9 cellular contexts compared by ENCODE assay signal in the genomic region with DNA sequence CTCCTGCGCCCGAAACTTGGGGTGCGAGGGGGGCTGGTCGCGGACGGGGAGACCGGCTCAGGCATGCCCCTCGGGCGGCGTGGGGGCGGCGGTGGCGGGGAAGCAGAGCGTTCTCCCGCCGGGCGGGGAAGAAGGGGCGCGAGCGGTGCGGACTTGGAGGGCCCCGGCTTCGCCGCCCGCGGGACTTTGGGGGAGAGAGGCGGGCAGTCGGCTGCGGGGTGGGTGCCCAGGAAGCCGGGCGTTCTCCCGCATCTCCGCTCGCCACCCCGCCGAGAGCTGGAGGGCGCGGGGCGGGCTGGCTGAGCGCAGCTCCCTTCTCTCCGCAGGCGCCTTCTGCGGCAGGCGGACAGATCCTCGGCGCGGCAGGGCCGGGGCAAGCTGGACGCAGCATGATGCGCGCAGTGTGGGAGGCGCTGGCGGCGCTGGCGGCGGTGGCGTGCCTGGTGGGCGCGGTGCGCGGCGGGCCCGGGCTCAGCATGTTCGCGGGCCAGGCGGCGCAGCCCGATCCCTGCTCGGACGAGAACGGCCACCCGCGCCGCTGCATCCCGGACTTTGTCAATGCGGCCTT. TPM values are rescaled to one million over a fixed set of nuclear protein-coding genes. Genes with fewer than 3 reads are reported as not detected.
DNase-seq lines count a peak whose midpoint lies in the region; ATAC-seq and TF ChIP-seq lines count a peak whose summit lies in the region.
"Had no signal": no experiment of that assay in that cellular context is flagged by ENCODE, and none has a peak within 500 bp of the region (broad histone marks: within the 10 kb centered on the region; RNA-seq: fewer than 3 reads in every experiment).

No MANE protein-coding gene starts in this region.

- no peaks in the 10 kb centered on the region for H3K36me3 Mint-ChIP-seq in activated T-helper 1 cell treated with anti-CD3 and anti-CD28 coated beads, Interleukin-12 subunit alpha, Interleukin-12 subunit beta, Interleukin-2, Interleukin-4 antibody, amounts not matched to agents 30 ng/mL and 10 ng/mL and 1 ng/mL, durations not matched to agents 14 hours and 24 hours and 36 hours (ENCODE audit: low read depth)

- no peak for TF ChIP-seq CTCF in A673 (conservative IDR thresholded peaks at IDR 0.05; ENCODE audit: low read depth, low read length)

- H3K27me3 ChIP-seq in A673 (replicated peaks; ENCODE audit: insufficient read depth, low read depth, low read length, poor library complexity) (peaks cover 64% of the 10 kb centered on the region), GM23248 (replicated peaks; ENCODE audit: insufficient read depth) (peaks cover 65% of the 10 kb centered on the region)

- H3K4me3 ChIP-seq in A673 (ENCODE audit: low read depth, low read length, poor library complexity, severe bottlenecking) (peak overlapping the region; percentile 53), GM23248 (peak overlapping the region; percentile 70)

- DNase-seq in A673 (ENCODE audit: low spot score) (peak; percentile 29), GM23248 (peak; percentile 62), left ventricle myocardium superior (peak; percentile 69), retina (peak; percentile 70), NAMALWA (ENCODE audit: low spot score) (no peak), SIG-M5 treated with dmso at 0.1 percent for 504 hours (lab: John Stamatoyannopoulos, UW; ENCODE audit: unreplicated experiment) (no peak)
- DNase-seq in activated T-helper 1 cell treated with anti-CD3 and anti-CD28 coated beads, Interleukin-12 subunit alpha, Interleukin-12 subunit beta, Interleukin-2, Interleukin-4 antibody, amounts not matched to agents 30 ng/mL and 10 ng/mL and 1 ng/mL, durations not matched to agents 14 hours and 24 hours and 36 hours (ENCODE audit: low spot score) = no peak

- H3K9me2 ChIP-seq in GM23248 (ENCODE audit: insufficient read depth) = no peaks in the 10 kb centered on the region

- intact Hi-C loops in A673 (cut with micrococcal nuclease; ENCODE audit: unreplicated experiment) (no loop called here), left ventricle myocardium superior (cut with micrococcal nuclease) (no loop called here)
- intact Hi-C loops in activated T-helper 1 cell treated with anti-CD3 and anti-CD28 coated beads, Interleukin-12 subunit alpha, Interleukin-12 subunit beta, Interleukin-2, Interleukin-4 antibody, amounts not matched to agents 30 ng/mL and 10 ng/mL and 1 ng/mL, durations not matched to agents 14 hours and 24 hours and 36 hours (cut with micrococcal nuclease) = loop anchor here (2.0 to 10.0 kb wide), 4 partner anchors 17 to 1807 kb away; partner anchors contain the start of genes ACADVL, DLG4 and MYH10

- POLR2A ChIA-PET in A673 (lab: Charles Lee; ENCODE audit: low non-redundant PET) = no interaction called here

- peaks cover 61% of the 10 kb centered on the region for H3K27me3 Mint-ChIP-seq in activated T-helper 1 cell treated with anti-CD3 and anti-CD28 coated beads, Interleukin-12 subunit alpha, Interleukin-12 subunit beta, Interleukin-2, Interleukin-4 antibody, amounts not matched to agents 30 ng/mL and 10 ng/mL and 1 ng/mL, durations not matched to agents 14 hours and 24 hours and 36 hours (ENCODE audit: insufficient read depth)

- peak overlapping the region; percentile 58 for H3K4me2 ChIP-seq in GM23248 (ENCODE audit: unreplicated experiment)

- no peaks in the 10 kb centered on the region for H3K36me3 ChIP-seq in A673 (ENCODE audit: insufficient read depth, low read length, poor library complexity, severe bottlenecking)
- H3K36me3 ChIP-seq in GM23248 (ENCODE audit: low read depth) = no peaks in the 10 kb centered on the region

- peaks cover 4% of the 10 kb centered on the region for H3K4me1 Mint-ChIP-seq in activated T-helper 1 cell treated with anti-CD3 and anti-CD28 coated beads, Interleukin-12 subunit alpha, Interleukin-12 subunit beta, Interleukin-2, Interleukin-4 antibody, amounts not matched to agents 30 ng/mL and 10 ng/mL and 1 ng/mL, durations not matched to agents 14 hours and 24 hours and 36 hours (ENCODE audit: low read depth)

- no peaks in the 10 kb centered on the region for H4K20me1 ChIP-seq in GM23248 (ENCODE audit: insufficient read depth)

- WGBS in GM23248 (ENCODE audit: low coverage in 1 of 2, low lambda C conversion rate in 2 of 2, missing lambda C conversion rate in 2 of 2), 2 experiments = 1 to 2% methylated on average over 32 to 39 of the region's 76 CpGs

- no peaks in the 10 kb centered on the region for H3K79me2 ChIP-seq in GM23248 (ENCODE audit: insufficient read depth)

- H3K27ac ChIP-seq in A673 (ENCODE audit: low read depth, low read length, poor library complexity, severe bottlenecking) = no peak overlapping the region
- H3K27ac ChIP-seq in GM23248 = no peak overlapping the region

- H3K9me3 Mint-ChIP-seq in activated T-helper 1 cell treated with anti-CD3 and anti-CD28 coated beads, Interleukin-12 subunit alpha, Interleukin-12 subunit beta, Interleukin-2, Interleukin-4 antibody, amounts not matched to agents 30 ng/mL and 10 ng/mL and 1 ng/mL, durations not matched to agents 14 hours and 24 hours and 36 hours = no peaks in the 10 kb centered on the region

- ATAC-seq in left ventricle myocardium superior = peak; percentile 73
- no peak for ATAC-seq in activated CD4-positive, CD25-positive, alpha-beta regulatory T cell treated with anti-CD3 and anti-CD28 coated beads, Interleukin-2, amount 50 U/mL, for 24 hours

- H3K9me3 ChIP-seq in A673 (ENCODE audit: low read depth, low read length, poor library complexity, severe bottlenecking) = no peaks in the 10 kb centered on the region
- H3K9me3 ChIP-seq in GM23248 (ENCODE audit: low read depth) = no peaks in the 10 kb centered on the region

- no peak overlapping the region for H3K9ac ChIP-seq in GM23248

- CTCF ChIA-PET in A673 (lab: Charles Lee) = interaction anchor here (0.6 kb wide), 1 partner anchor 507 kb away, joined by 3 read pairs; no protein-coding TSS in a partner anchor

- in situ Hi-C loops in GM23248 (cut with MboI) = no loop called here

- 0 out of 2 replicates have a peak overlapping the region, but pooled peaks have one; percentile 33 for H2AFZ ChIP-seq in GM23248

- H3K27ac Mint-ChIP-seq in activated T-helper 1 cell treated with anti-CD3 and anti-CD28 coated beads, Interleukin-12 subunit alpha, Interleukin-12 subunit beta, Interleukin-2, Interleukin-4 antibody, amounts not matched to agents 30 ng/mL and 10 ng/mL and 1 ng/mL, durations not matched to agents 14 hours and 24 hours and 36 hours = no peak overlapping the region

- BruUV-seq in A673 (replicated peaks; lab: Mats Ljungman, UMichigan) = no TSS peak

- H3F3A ChIP-seq in GM23248 (ENCODE audit: insufficient read depth) = no peaks in the 10 kb centered on the region

- H3K4me3 Mint-ChIP-seq in activated T-helper 1 cell treated with anti-CD3 and anti-CD28 coated beads, Interleukin-12 subunit alpha, Interleukin-12 subunit beta, Interleukin-2, Interleukin-4 antibody, amounts not matched to agents 30 ng/mL and 10 ng/mL and 1 ng/mL, durations not matched to agents 14 hours and 24 hours and 36 hours = peak overlapping the region; percentile 91

- peaks cover 3% of the 10 kb centered on the region for H3K4me1 ChIP-seq in A673 (ENCODE audit: insufficient read depth, low read length, poor library complexity, severe bottlenecking)
- no peaks in the 10 kb centered on the region for H3K4me1 ChIP-seq in GM23248 (ENCODE audit: insufficient read depth)

RNA-seq across cellular contexts. Expression of gene NTN1, which starts 0.8 kb away (rescaled TPM):
- total RNA-seq in A673 (2021) (4.3 TPM in 2 replicates), left ventricle myocardium superior (28.4 TPM)
- 0.11 TPM in 1 of 2 replicates, not detected in the other for total RNA-seq in GM23248 (2014; rRNA removed; shearing (Covaris generic))
- 0.06 and 0.21 TPM in 2 replicates for polyA plus RNA-seq in GM23248 (2016; fragmentation: Nextera tagmentation; extraction: Ambion mirVana)
- 0.34 and 0.44 TPM in 2 replicates for total RNA-seq in activated T-helper 1 cell treated with anti-CD3 and anti-CD28 coated beads, Interleukin-12 subunit alpha, Interleukin-12 subunit beta, Interleukin-2, Interleukin-4 antibody, amounts not matched to agents 30 ng/mL and 10 ng/mL and 1 ng/mL, durations not matched to agents 14 hours and 24 hours and 36 hours

RNA-seq across cellular contexts. Expression of gene PIK3R5, which starts 56.6 kb away (rescaled TPM):
- total RNA-seq in A673 (2021) (0.09 and 0.24 TPM in 2 replicates), left ventricle myocardium superior (2.5 TPM)
- 0.11 TPM in 1 of 2 replicates, not detected in the other for total RNA-seq in GM23248 (2014; rRNA removed; shearing (Covaris generic))
- not detected in 2 replicates for polyA plus RNA-seq in GM23248 (2016; fragmentation: Nextera tagmentation; extraction: Ambion mirVana)
- total RNA-seq in activated T-helper 1 cell treated with anti-CD3 and anti-CD28 coated beads, Interleukin-12 subunit alpha, Interleukin-12 subunit beta, Interleukin-2, Interleukin-4 antibody, amounts not matched to agents 30 ng/mL and 10 ng/mL and 1 ng/mL, durations not matched to agents 14 hours and 24 hours and 36 hours = 30.5 and 33.6 TPM in 2 replicates
- total RNA-seq: dermis microvascular lymphatic vessel endothelial cell had no signal

Comparison
In these comparisons a context has a peak if more than half of its experiments do, and no peak if none do; other contexts are left out.
1. DNase-seq: peak in A673 (single experiment), GM23248 (single experiment), left ventricle myocardium superior (single experiment) and retina (single experiment); none in activated T-helper 1 cell treated with anti-CD3 and anti-CD28 coated beads, Interleukin-12 subunit alpha, Interleukin-12 subunit beta, Interleukin-2, Interleukin-4 antibody, amounts not matched to agents 30 ng/mL and 10 ng/mL and 1 ng/mL, durations not matched to agents 14 hours and 24 hours and 36 hours (single experiment), NAMALWA (single experiment) and SIG-M5 treated with dmso at 0.1 percent for 504 hours (single experiment).